ENCODE assay signal across 18 cellular contexts in genomic region chr15:39139431-39140059, GRCh38.
A peak's percentile ranks its signal among the peaks of the same experiment; 100 is the strongest.
DNase-seq lines count a peak whose midpoint lies in the region; ATAC-seq lines count a peak whose summit lies in the region.
"Had no signal": no experiment of that assay in that cellular context is flagged by ENCODE, and none has a peak within 500 bp of the region (broad histone marks: within the 10 kb centered on the region; RNA-seq: fewer than 3 reads in every experiment).

No MANE protein-coding gene starts in this region.

- H2AFZ ChIP-seq in ACC112 (ENCODE audit: low read length, unreplicated experiment), result no peak overlapping the region
- H2AFZ ChIP-seq: neural progenitor cell had no signal

- H3K79me2 ChIP-seq in ACC112 (ENCODE audit: control insufficient read depth, insufficient read depth, low read length, unreplicated experiment), result no peaks in the 10 kb centered on the region

- DNase-seq in epithelial cell of prostate (ENCODE audit: low read depth, low spot score), result no peak
- DNase-seq in activated CD8-positive, alpha-beta memory T cell treated with anti-CD3 and anti-CD28 coated beads, Interleukin-2, amount 50 U/mL, for 4 hours, result no peak
- no peak for DNase-seq in dedifferentiated amniotic fluid mesenchymal stem cell (ENCODE audit: extremely low spot score)
- no peak for DNase-seq in NCI-H1105 treated with DMSO at 0.1 percent for 48 hours (lab: John Stamatoyannopoulos, UW)
- DNase-seq: COR-L47; gastrocnemius medialis; GOT3; Karpas-422; NCI-H1436; NCI-H446; stimulated activated CD4-positive, alpha-beta T cell treated with anti-CD3 and anti-CD28 coated beads, Interleukin-4, amount 100 ng/mL, for 24 hours; T-cell; upper lobe of left lung had no signal

- ATAC-seq in GM19023 (IDR thresholded peaks at IDR 0.05; ENCODE audit: unreplicated experiment) (peak; percentile 50), HG03439 (IDR thresholded peaks at IDR 0.05; ENCODE audit: unreplicated experiment) (peak; percentile 47), HG03571 (IDR thresholded peaks at IDR 0.05; ENCODE audit: unreplicated experiment) (no peak)
- ATAC-seq: gastrocnemius medialis, T-cell had no signal

- peak overlapping the region; percentile 90 for H3K27ac ChIP-seq in ACC112 (ENCODE audit: low read depth, low read length)
- H3K27ac ChIP-seq in epithelial cell of prostate, result peak overlapping the region; percentile 2
- H3K27ac ChIP-seq: gastrocnemius medialis, neural progenitor cell, upper lobe of left lung had no signal

- no peaks in the 10 kb centered on the region for H3K27me3 ChIP-seq in ACC112 (ENCODE audit: insufficient read depth, low read length)
- H3K27me3 ChIP-seq: gastrocnemius medialis, neural progenitor cell, upper lobe of left lung had no signal

- H3K4me3 ChIP-seq in ACC112 (ENCODE audit: low read depth, low read length), result no peak overlapping the region
- H3K4me3 ChIP-seq: gastrocnemius medialis, neural progenitor cell, upper lobe of left lung had no signal

- no peaks in the 10 kb centered on the region for H3K36me3 ChIP-seq in ACC112 (ENCODE audit: insufficient read depth, low read length)
- H3K36me3 ChIP-seq: gastrocnemius medialis, neural progenitor cell, upper lobe of left lung had no signal

- peaks cover 27% of the 10 kb centered on the region for H3K4me1 ChIP-seq in ACC112 (ENCODE audit: control insufficient read depth, insufficient read depth, low read length, unreplicated experiment)
- H3K4me1 ChIP-seq: gastrocnemius medialis, neural progenitor cell, upper lobe of left lung had no signal
